Comparison of ENCODE assay signal across 8 cellular contexts in genomic region chr10:43408710-43409384, GRCh38. TPM values are rescaled to one million over a fixed set of nuclear protein-coding genes. Genes with fewer than 3 reads are reported as not detected.
DNase-seq lines count a peak whose midpoint lies in the region; ATAC-seq and TF ChIP-seq lines count a peak whose summit lies in the region.

Gene HNRNPF, minus strand, starts transcription at chr10:43409186. Its CDS starts 21,302 bp downstream, at chr10:43387884.

- peak within 1 kb of the TSS; percentile 78 for H3K4me2 ChIP-seq in parathyroid adenoma (ENCODE audit: low read length)

- intact Hi-C loops in Right ventricle myocardium superior (cut with DNase I) = no loop called here
- intact Hi-C loops in tibial artery (cut with DNase I; ENCODE audit: low total_unique reads) = no loop called here

- ATAC-seq in HG02759 (IDR thresholded peaks at IDR 0.05; ENCODE audit: unreplicated experiment) = peak; percentile 73
- ATAC-seq in activated naive CD8-positive, alpha-beta T cell treated with anti-CD3 and anti-CD28 coated beads, Interleukin-2, amount 50 U/mL, for 24 hours = peak; percentile 75
- ATAC-seq in Right ventricle myocardium superior (ENCODE audit: poor library complexity) = peak; percentile 92

- H3K27ac ChIP-seq in parathyroid adenoma (peak within 1 kb of the TSS; percentile 98), tibial artery (peak within 1 kb of the TSS; percentile 97 to 99)

- H3K36me3 Mint-ChIP-seq in activated naive CD8-positive, alpha-beta T cell treated with anti-CD3 and anti-CD28 coated beads, Interleukin-2, amount 50 U/mL, for 24 hours (ENCODE audit: low read depth) = peaks cover 42% of the 10 kb centered on the region

- DNase-seq in NCI-H128 (lab: John Stamatoyannopoulos, UW; ENCODE audit: unreplicated experiment) (peak; percentile 67), SW480 (ENCODE audit: low spot score) (peak; percentile 90), Right ventricle myocardium superior (peak; percentile 96), tibial artery (peak; percentile 88 to 98)
- peak; percentile 96 for DNase-seq in activated naive CD8-positive, alpha-beta T cell treated with anti-CD3 and anti-CD28 coated beads, Interleukin-2, amount 50 U/mL, for 24 hours

- no peaks in the 10 kb centered on the region for H3K9me3 Mint-ChIP-seq in activated naive CD8-positive, alpha-beta T cell treated with anti-CD3 and anti-CD28 coated beads, Interleukin-2, amount 50 U/mL, for 24 hours

- H3K36me3 ChIP-seq in parathyroid adenoma (ENCODE audit: control insufficient read depth, insufficient read depth, low read length) = no peaks in the 10 kb centered on the region
- no peaks in the 10 kb centered on the region for H3K36me3 ChIP-seq in tibial artery

- H3K9me3 ChIP-seq in parathyroid adenoma (ENCODE audit: control insufficient read depth, low read length) (no peaks in the 10 kb centered on the region), tibial artery (no peaks in the 10 kb centered on the region)

- H3K4me3 ChIP-seq in GM12875 (ENCODE audit: low read depth, low read length) (peak within 1 kb of the TSS; percentile 95), parathyroid adenoma (ENCODE audit: low read depth, low read length) (peak within 1 kb of the TSS; percentile 87), tibial artery (peak within 1 kb of the TSS; percentile 74 to 91)

- H3K4me1 ChIP-seq in parathyroid adenoma (no peaks in the 10 kb centered on the region), tibial artery (peaks cover 3 to 39% (median 30%) of the 10 kb centered on the region in 4 donors)

- H2AFZ ChIP-seq in parathyroid adenoma = peak within 1 kb of the TSS; percentile 98

- H3K4me1 Mint-ChIP-seq in activated naive CD8-positive, alpha-beta T cell treated with anti-CD3 and anti-CD28 coated beads, Interleukin-2, amount 50 U/mL, for 24 hours = peaks cover 32% of the 10 kb centered on the region

- peaks cover 24% of the 10 kb centered on the region for H3K79me2 ChIP-seq in parathyroid adenoma

- TF ChIP-seq CTCF in GM12875 (IDR thresholded peaks at IDR 0.05; ENCODE audit: borderline replicate concordance, insufficient read depth, low read depth, low read length) (no peak), parathyroid adenoma (IDR thresholded peaks at IDR 0.05) (no peak), tibial artery (IDR thresholded peaks at IDR 0.05) (no peak)

- H3K27me3 ChIP-seq in parathyroid adenoma (ENCODE audit: control insufficient read depth, insufficient read depth, low read length) (no peaks in the 10 kb centered on the region), tibial artery (no peaks in the 10 kb centered on the region)

- peak within 1 kb of the TSS; percentile 96 for H3K4me3 Mint-ChIP-seq in activated naive CD8-positive, alpha-beta T cell treated with anti-CD3 and anti-CD28 coated beads, Interleukin-2, amount 50 U/mL, for 24 hours

- H3K9ac ChIP-seq in parathyroid adenoma = peak within 1 kb of the TSS; percentile 85

- H3K27me3 Mint-ChIP-seq in activated naive CD8-positive, alpha-beta T cell treated with anti-CD3 and anti-CD28 coated beads, Interleukin-2, amount 50 U/mL, for 24 hours = no peaks in the 10 kb centered on the region

- peak within 1 kb of the TSS; percentile 99 for H3K27ac Mint-ChIP-seq in activated naive CD8-positive, alpha-beta T cell treated with anti-CD3 and anti-CD28 coated beads, Interleukin-2, amount 50 U/mL, for 24 hours

RNA-seq across cellular contexts. Expression of gene HNRNPF, which starts in this region (rescaled TPM):
- total RNA-seq in Right ventricle myocardium superior = 77.5 TPM

Comparison
In these comparisons a context has a peak if more than half of its experiments do, and no peak if none do; other contexts are left out.
1. Peak in every context shown above with its lines: DNase-seq, ATAC-seq, H3K4me3 ChIP-seq and H3K27ac ChIP-seq.